ENCODE assay signal across 8 cellular contexts in the genomic region with DNA sequence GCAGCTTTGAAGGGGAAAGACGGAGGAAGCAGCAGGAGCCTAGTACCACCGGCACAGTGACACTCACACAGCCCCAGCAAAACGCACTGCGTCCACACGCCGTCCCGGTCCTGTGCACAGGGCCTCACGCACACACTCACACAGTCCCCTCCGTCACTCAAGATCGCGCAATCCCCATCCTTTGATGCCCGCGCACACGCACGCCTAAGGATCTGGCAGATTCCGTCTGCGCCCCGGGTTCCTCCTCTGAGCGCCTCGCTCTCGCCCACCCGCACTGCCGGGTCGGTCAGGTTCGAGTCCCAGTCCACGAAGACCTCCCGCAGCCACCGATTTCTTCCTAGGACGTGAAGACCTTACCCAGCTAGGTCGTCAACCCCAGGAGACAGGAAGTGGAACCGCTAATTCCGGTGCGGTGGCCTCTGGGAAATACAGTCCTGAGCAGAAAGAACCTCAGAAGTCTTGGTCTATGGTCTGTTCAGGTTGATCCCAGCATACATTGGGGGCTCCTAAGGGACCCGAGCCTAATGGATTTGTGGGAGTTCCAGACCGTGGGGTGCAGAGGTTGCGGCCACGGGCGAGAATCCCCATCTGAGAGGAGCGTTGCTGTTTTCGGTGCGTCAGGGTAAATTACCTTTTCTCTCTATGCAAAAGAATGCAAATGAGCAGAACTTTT. TPM values are rescaled to one million over a fixed set of nuclear protein-coding genes. Genes with fewer than 3 reads are reported as not detected.
A peak's percentile ranks its signal among the peaks of the same experiment; 100 is the strongest.
DNase-seq lines count a peak whose midpoint lies in the region; ATAC-seq and TF ChIP-seq lines count a peak whose summit lies in the region.

Gene ZNF780B (minus strand): TSS at position 400 of the 673 bp plus-strand sequence. CDS start 5,899 bp downstream, outside the sequence.

- H3K27ac ChIP-seq in CD8-positive, alpha-beta T cell (ENCODE audit: low read depth, low read length): peak within 1 kb of the TSS; percentile 78
- H3K27ac ChIP-seq in Peyer's patch: peak within 1 kb of the TSS; percentile 56 to 72 (median 66)

- POLR2A ChIA-PET in CD8-positive, alpha-beta T cell (lab: Charles Lee): interaction anchor here (0.9 to 1.8 kb wide), 4 partner anchors 35 to 231 kb away, joined by 3 to 12 read pairs (median 3); partner anchors contain the start of genes PSMC4 and ZNF780A
- POLR2A ChIA-PET in naive thymus-derived CD8-positive, alpha-beta T cell (lab: Charles Lee): interaction anchor here (0.6 to 2.8 kb wide), 5 partner anchors 35 to 715 kb away, joined by 3 to 18 read pairs (median 3); partner anchors contain the start of genes ZNF546 and ZNF780A

- TF ChIP-seq POLR2A in Peyer's patch (IDR thresholded peaks at IDR 0.05): no peak

- peak within 1 kb of the TSS; percentile 99 for H3K27ac Mint-ChIP-seq in CD8-positive, alpha-beta T cell
- H3K27ac Mint-ChIP-seq in IgD-negative memory B cell: peak within 1 kb of the TSS; percentile 68 to 96 (median 92)
- peak within 1 kb of the TSS; percentile 99 for H3K27ac Mint-ChIP-seq in activated T-cell treated with anti-CD3 and anti-CD28 coated beads, Interleukin-2, amount 50 U/mL, for 72 hours
- H3K27ac Mint-ChIP-seq in naive thymus-derived CD8-positive, alpha-beta T cell: peak within 1 kb of the TSS; percentile 95 to 99 (median 99)
- peak within 1 kb of the TSS; percentile 96 for H3K27ac Mint-ChIP-seq in stimulated activated naive B cell treated with anti-CD40 and anti-IgM and Interleukin-4, amounts not matched to agents 10 μg/mL and 1 μg/mL and 100 μg/mL, for 72 hours

- peaks cover 37% of the 10 kb centered on the region for H3K36me3 Mint-ChIP-seq in CD8-positive, alpha-beta T cell
- peaks cover 12% of the 10 kb centered on the region for H3K36me3 Mint-ChIP-seq in IgD-negative memory B cell
- H3K36me3 Mint-ChIP-seq in activated T-cell treated with anti-CD3 and anti-CD28 coated beads, Interleukin-2, amount 50 U/mL, for 72 hours (ENCODE audit: insufficient read depth in 2 of 2): peaks cover 14 to 28% of the 10 kb centered on the region in 2 donors
- peaks cover 18 to 34% (median 30%) of the 10 kb centered on the region in 3 donors for H3K36me3 Mint-ChIP-seq in naive thymus-derived CD8-positive, alpha-beta T cell
- peaks cover 22 to 25% of the 10 kb centered on the region in 2 donors for H3K36me3 Mint-ChIP-seq in stimulated activated naive B cell treated with anti-CD40 and anti-IgM and Interleukin-4, amounts not matched to agents 10 μg/mL and 1 μg/mL and 100 μg/mL, for 72 hours

- H3K4me1 Mint-ChIP-seq in CD8-positive, alpha-beta T cell (ENCODE audit: low read depth): peaks cover 58% of the 10 kb centered on the region
- H3K4me1 Mint-ChIP-seq in IgD-negative memory B cell: peaks cover 30 to 45% (median 35%) of the 10 kb centered on the region in 3 donors
- H3K4me1 Mint-ChIP-seq in activated T-cell treated with anti-CD3 and anti-CD28 coated beads, Interleukin-2, amount 50 U/mL, for 72 hours (ENCODE audit: low read depth): peaks cover 42% of the 10 kb centered on the region
- H3K4me1 Mint-ChIP-seq in naive thymus-derived CD8-positive, alpha-beta T cell: peaks cover 32 to 55% (median 51%) of the 10 kb centered on the region in 4 donors
- peaks cover 18 to 44% of the 10 kb centered on the region in 2 donors for H3K4me1 Mint-ChIP-seq in stimulated activated naive B cell treated with anti-CD40 and anti-IgM and Interleukin-4, amounts not matched to agents 10 μg/mL and 1 μg/mL and 100 μg/mL, for 72 hours

- intact Hi-C loops in CD8-positive, alpha-beta T cell (cut with DNase I, micrococcal nuclease): loop anchor here (1.0 to 2.0 kb wide), 6 partner anchors 34 to 229 kb away; partner anchors contain the start of genes ZNF780A (in 2 of the 2), AKT2 (in 1 of the 2), MAP3K10 (in 1 of the 2) and ZNF546 (in 1 of the 2)

- peaks cover 19% of the 10 kb centered on the region for H3K9me3 Mint-ChIP-seq in CD8-positive, alpha-beta T cell
- H3K9me3 Mint-ChIP-seq in IgD-negative memory B cell: peaks cover 0 to 18% (median 11%) of the 10 kb centered on the region in 3 donors
- H3K9me3 Mint-ChIP-seq in activated T-cell treated with anti-CD3 and anti-CD28 coated beads, Interleukin-2, amount 50 U/mL, for 72 hours: peaks cover 11% of the 10 kb centered on the region in 2 donors
- peaks cover 10 to 30% (median 19%) of the 10 kb centered on the region in 9 donors for H3K9me3 Mint-ChIP-seq in naive thymus-derived CD8-positive, alpha-beta T cell
- H3K9me3 Mint-ChIP-seq in stimulated activated naive B cell treated with anti-CD40 and anti-IgM and Interleukin-4, amounts not matched to agents 10 μg/mL and 1 μg/mL and 100 μg/mL, for 72 hours: peaks cover 14 to 15% of the 10 kb centered on the region in 2 donors

- H3K4me3 ChIP-seq in CD8-positive, alpha-beta T cell (ENCODE audit: low read depth, low read length): peak within 1 kb of the TSS; percentile 72
- peak within 1 kb of the TSS; percentile 63 to 79 (median 67) for H3K4me3 ChIP-seq in Peyer's patch

- no peak for TF ChIP-seq CTCF in CD8-positive, alpha-beta T cell (IDR thresholded peaks at IDR 0.05)
- TF ChIP-seq CTCF in GM20000 (IDR thresholded peaks at IDR 0.05; ENCODE audit: extremely low read depth, missing control alignments): no peak
- no peak for TF ChIP-seq CTCF in Peyer's patch (IDR thresholded peaks at IDR 0.05)

- peak; percentile 29 to 80 (median 58) for DNase-seq in CD8-positive, alpha-beta T cell
- DNase-seq in GM20000 (ENCODE audit: low spot score) (peak; percentile 72), Peyer's patch (peak; percentile 74 to 93 (median 88)), fibroblast of peridontal ligament (ENCODE audit: extremely low read depth) (peak; percentile 55)
- peak; percentile 71 to 72 for DNase-seq in activated T-cell treated with anti-CD3 and anti-CD28 coated beads, Interleukin-2, amount 50 U/mL, for 72 hours
- peak; percentile 43 to 82 (median 66) for DNase-seq in naive thymus-derived CD8-positive, alpha-beta T cell
- peak; percentile 65 for DNase-seq in stimulated activated naive B cell treated with anti-CD40 and anti-IgM and Interleukin-4, amounts not matched to agents 10 μg/mL and 1 μg/mL and 100 μg/mL, for 72 hours

- peak; percentile 90 for ATAC-seq in CD8-positive, alpha-beta T cell
- ATAC-seq in activated T-cell treated with anti-CD3 and anti-CD28 coated beads, Interleukin-2, amount 50 U/mL, for 72 hours (replicated peaks in 1 of 2): peak; percentile 94 to 95
- peak; percentile 92 to 93 for ATAC-seq in naive thymus-derived CD8-positive, alpha-beta T cell
- peak; percentile 93 to 95 for ATAC-seq in stimulated activated naive B cell treated with anti-CD40 and anti-IgM and Interleukin-4, amounts not matched to agents 10 μg/mL and 1 μg/mL and 100 μg/mL, for 72 hours (replicated peaks)

- peaks cover 21% of the 10 kb centered on the region for H3K4me1 ChIP-seq in CD8-positive, alpha-beta T cell (ENCODE audit: insufficient read depth, low read length)
- H3K4me1 ChIP-seq in Peyer's patch: peaks cover 0 to 12% (median 5%) of the 10 kb centered on the region in 4 donors

- CTCF ChIA-PET in CD8-positive, alpha-beta T cell (lab: Charles Lee): interaction anchor here (0.9 kb wide), 1 partner anchor 213 kb away, joined by 4 read pairs; no protein-coding TSS in a partner anchor

- no peaks in the 10 kb centered on the region for H3K36me3 ChIP-seq in CD8-positive, alpha-beta T cell (ENCODE audit: insufficient read depth, low read length)
- no peaks in the 10 kb centered on the region for H3K36me3 ChIP-seq in Peyer's patch

- H3K4me3 Mint-ChIP-seq in CD8-positive, alpha-beta T cell: peak within 1 kb of the TSS; percentile 100
- peak within 1 kb of the TSS; percentile 96 to 100 (median 100) for H3K4me3 Mint-ChIP-seq in IgD-negative memory B cell
- H3K4me3 Mint-ChIP-seq in activated T-cell treated with anti-CD3 and anti-CD28 coated beads, Interleukin-2, amount 50 U/mL, for 72 hours: peak within 1 kb of the TSS; percentile 98 to 100
- H3K4me3 Mint-ChIP-seq in naive thymus-derived CD8-positive, alpha-beta T cell: peak within 1 kb of the TSS; percentile 97 to 100 (median 99)
- peak within 1 kb of the TSS; percentile 97 for H3K4me3 Mint-ChIP-seq in stimulated activated naive B cell treated with anti-CD40 and anti-IgM and Interleukin-4, amounts not matched to agents 10 μg/mL and 1 μg/mL and 100 μg/mL, for 72 hours

- peaks cover 8% of the 10 kb centered on the region for H3K27me3 Mint-ChIP-seq in CD8-positive, alpha-beta T cell (ENCODE audit: low read depth)
- H3K27me3 Mint-ChIP-seq in IgD-negative memory B cell: no peaks in the 10 kb centered on the region
- peaks cover 5% of the 10 kb centered on the region for H3K27me3 Mint-ChIP-seq in activated T-cell treated with anti-CD3 and anti-CD28 coated beads, Interleukin-2, amount 50 U/mL, for 72 hours (ENCODE audit: low read depth)
- H3K27me3 Mint-ChIP-seq in naive thymus-derived CD8-positive, alpha-beta T cell: peaks cover 0 to 12% (median 5%) of the 10 kb centered on the region in 5 donors
- H3K27me3 Mint-ChIP-seq in stimulated activated naive B cell treated with anti-CD40 and anti-IgM and Interleukin-4, amounts not matched to agents 10 μg/mL and 1 μg/mL and 100 μg/mL, for 72 hours: peaks cover 6 to 9% of the 10 kb centered on the region in 2 donors

- no peaks in the 10 kb centered on the region for H3K27me3 ChIP-seq in CD8-positive, alpha-beta T cell (ENCODE audit: insufficient read depth, low read length)
- no peaks in the 10 kb centered on the region for H3K27me3 ChIP-seq in Peyer's patch

- no peaks in the 10 kb centered on the region for H3K9me3 ChIP-seq in CD8-positive, alpha-beta T cell (ENCODE audit: low read length)
- H3K9me3 ChIP-seq in Peyer's patch: peaks cover 0 to 10% (median 0%) of the 10 kb centered on the region in 4 donors

RNA-seq across cellular contexts. Expression of gene ZNF780B, which starts in this region (rescaled TPM):
- total RNA-seq in CD8-positive, alpha-beta T cell: 10 to 100 TPM in 1 of 2 experiments, 1 to 10 TPM in 1; 9.8 to 14.8 TPM
- polyA plus RNA-seq in IgD-negative memory B cell: 10.8 TPM
- 10 to 100 TPM; 14.5 to 51.2 (median 28.2) TPM for total RNA-seq in Peyer's patch
- total RNA-seq in activated T-cell treated with anti-CD3 and anti-CD28 coated beads, Interleukin-2, amount 50 U/mL, for 72 hours: 10 to 100 TPM; 11.7 to 15.9 TPM
- 10 to 100 TPM; 61.5 to 70.8 TPM for total RNA-seq in naive thymus-derived CD8-positive, alpha-beta T cell
- polyA plus RNA-seq in naive thymus-derived CD8-positive, alpha-beta T cell: 10 to 100 TPM; 13.3 to 18.4 (median 15.4) TPM

Comparison
In these comparisons a context has a peak if more than half of its experiments do, and no peak if none do; other contexts are left out.
1. Peak in every context shown above with its lines: DNase-seq, ATAC-seq, H3K4me3 ChIP-seq and H3K27ac ChIP-seq.